In genomic region chr22:36343070-36343719, GRCh38 we compare ENCODE assay signal across 10 cellular contexts. TPM values are rescaled to one million over a fixed set of nuclear protein-coding genes. Genes with fewer than 3 reads are reported as not detected.
A peak's percentile ranks its signal among the peaks of the same experiment; 100 is the strongest.
DNase-seq lines count a peak whose midpoint lies in the region; ATAC-seq and TF ChIP-seq lines count a peak whose summit lies in the region.
"Had no signal": no experiment of that assay in that cellular context is flagged by ENCODE, and none has a peak within 500 bp of the region (broad histone marks: within the 10 kb centered on the region; RNA-seq: fewer than 3 reads in every experiment).

No MANE protein-coding gene starts in this region.

- TF ChIP-seq CTCF in liver (IDR thresholded peaks at IDR 0.05; ENCODE audit: low read depth, low read length, missing input control), result no peak

- peak overlapping the region; percentile 41 for H3K27ac Mint-ChIP-seq in T-helper 1 cell treated with Interleukin-12 subunit alpha and Interleukin-12 subunit beta and Interleukin-4 antibody, amounts not matched to agents 30 μg/mL and 1 μg/mL, for 36 hours
- H3K27ac Mint-ChIP-seq in activated naive CD8-positive, alpha-beta T cell, result peak overlapping the region; percentile 97

- peak in 1 of 2 donors; percentile 5 for TF ChIP-seq RAD21 in liver (IDR thresholded peaks at IDR 0.05)

- H3K27ac ChIP-seq in liver (ENCODE audit: low read depth in 1 of 2, low read length in 2 of 2) (peak overlapping the region in 1 of 2 donors; percentile 26), stomach smooth muscle (ENCODE audit: low read length) (peak overlapping the region; percentile 99)
- H3K27ac ChIP-seq: HL-60 had no signal

- H3K4me1 ChIP-seq in liver (ENCODE audit: control insufficient read depth in 4 of 4, insufficient read depth in 4 of 4, low read length in 3 of 4) (peaks cover 11 to 38% (median 26%) of the 10 kb centered on the region in 4 donors), stomach smooth muscle (ENCODE audit: control insufficient read depth, insufficient read depth, low read length) (peaks cover 83% of the 10 kb centered on the region)

- ATAC-seq in GM21528 (IDR thresholded peaks at IDR 0.05; ENCODE audit: low FRiP score, unreplicated experiment), result no peak

- H3K36me3 ChIP-seq in liver (ENCODE audit: control insufficient read depth in 4 of 4, insufficient read depth in 3 of 4, low read depth in 1 of 4, low read length in 3 of 4), result peaks cover 7 to 29% (median 20%) of the 10 kb centered on the region in 4 donors
- H3K36me3 ChIP-seq in stomach smooth muscle (ENCODE audit: control insufficient read depth in 2 of 2, insufficient read depth in 2 of 2, low read length in 2 of 2), result peaks cover 45 to 50% of the 10 kb centered on the region in 2 donors

- no peaks in the 10 kb centered on the region for H3K9me3 Mint-ChIP-seq in T-helper 1 cell treated with Interleukin-12 subunit alpha and Interleukin-12 subunit beta and Interleukin-4 antibody, amounts not matched to agents 30 μg/mL and 1 μg/mL, for 36 hours
- H3K9me3 Mint-ChIP-seq in activated naive CD8-positive, alpha-beta T cell (ENCODE audit: low read depth), result no peaks in the 10 kb centered on the region

- no peaks in the 10 kb centered on the region for H3K27me3 ChIP-seq in liver (ENCODE audit: control insufficient read depth in 4 of 4, insufficient read depth in 4 of 4, low read length in 3 of 4)
- H3K27me3 ChIP-seq in stomach smooth muscle (ENCODE audit: control insufficient read depth in 1 of 2, insufficient read depth in 2 of 2, low read length in 2 of 2), result no peaks in the 10 kb centered on the region

- no peak for DNase-seq in T-helper 1 cell
- DNase-seq in nucleus accumbens (lab: John Stamatoyannopoulos, UW), result no peak
- no peak for DNase-seq in NK-92 treated with Interleukin-12 subunit alpha and Interleukin-12 subunit beta, amount 100 ng/mL, for 24 hours (lab: John Stamatoyannopoulos, UW)
- DNase-seq: NCI-H2227 treated with DMSO at 0.1 percent for 48 hours had no signal

- peaks cover 58% of the 10 kb centered on the region for H3K36me3 Mint-ChIP-seq in T-helper 1 cell treated with Interleukin-12 subunit alpha and Interleukin-12 subunit beta and Interleukin-4 antibody, amounts not matched to agents 30 μg/mL and 1 μg/mL, for 36 hours (ENCODE audit: low read depth)
- H3K36me3 Mint-ChIP-seq in activated naive CD8-positive, alpha-beta T cell, result peaks cover 25% of the 10 kb centered on the region

- H3K9ac ChIP-seq in liver (ENCODE audit: low read depth in 1 of 2, low read length in 2 of 2) (no peak overlapping the region), stomach smooth muscle (ENCODE audit: low read length in 2 of 2) (no peak overlapping the region)

- H3K9me3 ChIP-seq in liver (ENCODE audit: control insufficient read depth in 4 of 4, low read length in 3 of 4) (no peaks in the 10 kb centered on the region), stomach smooth muscle (ENCODE audit: control insufficient read depth in 2 of 2, low read length in 2 of 2) (no peaks in the 10 kb centered on the region)

- H3K4me3 ChIP-seq in liver (ENCODE audit: low read depth in 1 of 3, low read length in 3 of 3) (no peak overlapping the region), stomach smooth muscle (ENCODE audit: low read length in 2 of 2) (peak overlapping the region in 1 of 2 donors; percentile 29)

- H3K4me3 Mint-ChIP-seq in T-helper 1 cell treated with Interleukin-12 subunit alpha and Interleukin-12 subunit beta and Interleukin-4 antibody, amounts not matched to agents 30 μg/mL and 1 μg/mL, for 36 hours, result no peak overlapping the region
- peak overlapping the region; percentile 88 for H3K4me3 Mint-ChIP-seq in activated naive CD8-positive, alpha-beta T cell

- H3K27me3 Mint-ChIP-seq in T-helper 1 cell treated with Interleukin-12 subunit alpha and Interleukin-12 subunit beta and Interleukin-4 antibody, amounts not matched to agents 30 μg/mL and 1 μg/mL, for 36 hours (ENCODE audit: low read depth), result no peaks in the 10 kb centered on the region
- H3K27me3 Mint-ChIP-seq in activated naive CD8-positive, alpha-beta T cell, result no peaks in the 10 kb centered on the region

- WGBS in liver, result 86% methylated on average over 5 of the region's 5 CpGs

- H3K4me1 Mint-ChIP-seq in T-helper 1 cell treated with Interleukin-12 subunit alpha and Interleukin-12 subunit beta and Interleukin-4 antibody, amounts not matched to agents 30 μg/mL and 1 μg/mL, for 36 hours (ENCODE audit: low read depth), result peaks cover 61% of the 10 kb centered on the region
- H3K4me1 Mint-ChIP-seq in activated naive CD8-positive, alpha-beta T cell (ENCODE audit: low read depth), result peaks cover 80% of the 10 kb centered on the region

TF ChIP-seq in liver, 16 proteins besides CTCF, POLR2A, EP300 and RAD21:
- TF ChIP-seq ATF3 (IDR thresholded peaks at IDR 0.05), result no peak
- TF ChIP-seq FOXA1 (IDR thresholded peaks at IDR 0.05), result peak; percentile 13
- peak; percentile 64 for TF ChIP-seq FOXA2 (IDR thresholded peaks at IDR 0.05)
- no peak for TF ChIP-seq YY1 (IDR thresholded peaks at IDR 0.05)

RNA-seq across cellular contexts. Expression of gene MYH9, which starts 44.6 kb away (rescaled TPM):
- total RNA-seq in liver, result 100 to 1,000 TPM; 123 to 150 TPM
- polyA plus RNA-seq in liver, result 10 to 100 TPM; 32.3 to 74.1 TPM
